11 cellular contexts compared by ENCODE assay signal in the genomic region with DNA sequence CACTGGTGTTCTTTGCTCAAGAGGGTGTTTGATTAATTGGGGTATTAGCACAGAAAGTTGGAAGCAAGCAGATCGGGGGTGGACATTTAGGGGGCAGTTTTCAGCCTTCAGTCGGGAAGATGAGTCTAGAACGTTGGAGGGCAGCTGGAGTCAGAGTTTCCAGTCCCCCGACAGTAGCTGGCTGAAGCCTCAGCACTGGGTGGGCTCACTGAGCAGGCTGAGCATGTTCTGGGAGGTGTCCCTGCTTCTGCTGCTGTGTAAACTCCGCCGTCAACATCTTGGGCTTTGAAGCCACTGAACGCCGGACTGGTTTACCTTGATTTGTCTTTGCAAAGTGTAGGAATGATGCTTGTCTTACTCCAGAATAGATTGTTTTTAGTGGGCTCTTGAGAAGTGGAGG. TPM values are rescaled to one million over a fixed set of nuclear protein-coding genes. Genes with fewer than 3 reads are reported as not detected.
DNase-seq lines count a peak whose midpoint lies in the region; ATAC-seq and TF ChIP-seq lines count a peak whose summit lies in the region.
"Had no signal": no experiment of that assay in that cellular context is flagged by ENCODE, and none has a peak within 500 bp of the region (broad histone marks: within the 10 kb centered on the region; RNA-seq: fewer than 3 reads in every experiment).

No MANE protein-coding gene starts in this region.

- TF ChIP-seq POLR2A in upper lobe of left lung (IDR thresholded peaks at IDR 0.05): no peak

- peak overlapping the region; percentile 33 to 85 (median 72) for H3K4me3 Mint-ChIP-seq in CD4-positive, CD25-positive, alpha-beta regulatory T cell
- H3K4me3 Mint-ChIP-seq in activated T-helper 17 cell treated with anti-CD3 and anti-CD28 coated beads, Interleukin-2, amount 50 U/mL, for 72 hours: peak overlapping the region; percentile 44
- peak overlapping the region; percentile 13 for H3K4me3 Mint-ChIP-seq in natural killer cell treated with Interleukin-12 subunit alpha and Interleukin-12 subunit beta and Interleukin-15 and Interleukin-18, amount 100 ng/mL, for 72 hours

- H3K36me3 ChIP-seq in CD4-positive, CD25-positive, alpha-beta regulatory T cell (ENCODE audit: control insufficient read depth, insufficient read depth, low read length): peaks cover 34% of the 10 kb centered on the region
- H3K36me3 ChIP-seq in effector memory CD4-positive, alpha-beta T cell (ENCODE audit: control insufficient read depth, insufficient read depth, low read length): peaks cover 15% of the 10 kb centered on the region
- H3K36me3 ChIP-seq in upper lobe of left lung: peaks cover 0 to 37% (median 18%) of the 10 kb centered on the region in 4 donors

- WGBS in upper lobe of left lung, 2 donors: 59 to 83% methylated on average over 7 to 8 of the region's 8 CpGs

- peaks cover 33% of the 10 kb centered on the region for H3K36me3 Mint-ChIP-seq in CD4-positive, CD25-positive, alpha-beta regulatory T cell
- peaks cover 87% of the 10 kb centered on the region for H3K36me3 Mint-ChIP-seq in activated T-helper 17 cell treated with anti-CD3 and anti-CD28 coated beads, Interleukin-2, amount 50 U/mL, for 72 hours (ENCODE audit: low read depth)
- peaks cover 30% of the 10 kb centered on the region for H3K36me3 Mint-ChIP-seq in natural killer cell treated with Interleukin-12 subunit alpha and Interleukin-12 subunit beta and Interleukin-15 and Interleukin-18, amount 100 ng/mL, for 72 hours

- H3K4me3 ChIP-seq in CD4-positive, CD25-positive, alpha-beta regulatory T cell (ENCODE audit: low read depth, low read length): peak overlapping the region; percentile 57
- H3K4me3 ChIP-seq in effector memory CD4-positive, alpha-beta T cell (ENCODE audit: insufficient read depth, low read depth, low read length, poor library complexity, severe bottlenecking): no peak overlapping the region
- H3K4me3 ChIP-seq in upper lobe of left lung: no peak overlapping the region
- H3K4me3 ChIP-seq: colonic mucosa, psoas muscle had no signal

- H3K9me3 Mint-ChIP-seq in CD4-positive, CD25-positive, alpha-beta regulatory T cell: no peaks in the 10 kb centered on the region
- H3K9me3 Mint-ChIP-seq in activated T-helper 17 cell treated with anti-CD3 and anti-CD28 coated beads, Interleukin-2, amount 50 U/mL, for 72 hours: no peaks in the 10 kb centered on the region
- no peaks in the 10 kb centered on the region for H3K9me3 Mint-ChIP-seq in natural killer cell treated with Interleukin-12 subunit alpha and Interleukin-12 subunit beta and Interleukin-15 and Interleukin-18, amount 100 ng/mL, for 72 hours

- H3K4me1 Mint-ChIP-seq in CD4-positive, CD25-positive, alpha-beta regulatory T cell: peaks cover 23 to 70% (median 52%) of the 10 kb centered on the region in 4 donors
- H3K4me1 Mint-ChIP-seq in activated T-helper 17 cell treated with anti-CD3 and anti-CD28 coated beads, Interleukin-2, amount 50 U/mL, for 72 hours: peaks cover 46% of the 10 kb centered on the region
- peaks cover 55 to 63% of the 10 kb centered on the region in 2 donors for H3K4me1 Mint-ChIP-seq in natural killer cell treated with Interleukin-12 subunit alpha and Interleukin-12 subunit beta and Interleukin-15 and Interleukin-18, amount 100 ng/mL, for 72 hours (ENCODE audit: low read depth in 2 of 2)

- peak overlapping the region; percentile 5 for H3K27ac ChIP-seq in CD4-positive, CD25-positive, alpha-beta regulatory T cell (ENCODE audit: insufficient read depth, low read length, poor library complexity, severe bottlenecking)
- H3K27ac ChIP-seq in effector memory CD4-positive, alpha-beta T cell (ENCODE audit: insufficient read depth, low read length, poor library complexity, severe bottlenecking): no peak overlapping the region
- no peak overlapping the region for H3K27ac ChIP-seq in upper lobe of left lung
- H3K27ac ChIP-seq: C4-2B, colonic mucosa, psoas muscle had no signal

- peak in 1 of 3 donors; percentile 6 for DNase-seq in CD4-positive, CD25-positive, alpha-beta regulatory T cell
- peak; percentile 46 for DNase-seq in ELF-1 (ENCODE audit: low read depth, low spot score)
- DNase-seq in natural killer cell treated with Interleukin-12 subunit alpha and Interleukin-12 subunit beta and Interleukin-15 and Interleukin-18, amount 100 ng/mL, for 72 hours (ENCODE audit: low spot score): no peak
- no peak for DNase-seq in effector memory CD4-positive, alpha-beta T cell
- no peak for DNase-seq in NCI-H1694 treated with DMSO at 0.1 percent for 48 hours (lab: John Stamatoyannopoulos, UW)
- DNase-seq in upper lobe of left lung: no peak
- DNase-seq: colonic mucosa, psoas muscle had no signal

- peak overlapping the region; percentile 79 to 99 (median 95) for H3K27ac Mint-ChIP-seq in CD4-positive, CD25-positive, alpha-beta regulatory T cell
- H3K27ac Mint-ChIP-seq in activated T-helper 17 cell treated with anti-CD3 and anti-CD28 coated beads, Interleukin-2, amount 50 U/mL, for 72 hours: peak overlapping the region; percentile 46
- peak overlapping the region; percentile 34 to 63 for H3K27ac Mint-ChIP-seq in natural killer cell treated with Interleukin-12 subunit alpha and Interleukin-12 subunit beta and Interleukin-15 and Interleukin-18, amount 100 ng/mL, for 72 hours

- H3K4me1 ChIP-seq in CD4-positive, CD25-positive, alpha-beta regulatory T cell (ENCODE audit: control insufficient read depth, insufficient read depth, low read length, poor library complexity, severe bottlenecking): peaks cover 35% of the 10 kb centered on the region
- peaks cover 15% of the 10 kb centered on the region for H3K4me1 ChIP-seq in effector memory CD4-positive, alpha-beta T cell (ENCODE audit: control insufficient read depth, insufficient read depth, low read length, poor library complexity, severe bottlenecking)
- peaks cover 26 to 39% (median 35%) of the 10 kb centered on the region in 4 donors for H3K4me1 ChIP-seq in upper lobe of left lung

- ATAC-seq in CD4-positive, CD25-positive, alpha-beta regulatory T cell (ENCODE audit: low read depth in 2 of 2): no peak
- ATAC-seq in activated T-helper 17 cell treated with anti-CD3 and anti-CD28 coated beads, Interleukin-2, amount 50 U/mL, for 72 hours (replicated peaks): no peak
- no peak for ATAC-seq in natural killer cell treated with Interleukin-12 subunit alpha and Interleukin-12 subunit beta and Interleukin-15 and Interleukin-18, amount 100 ng/mL, for 72 hours
- ATAC-seq in upper lobe of left lung (ENCODE audit: low FRiP score in 2 of 2) (no peak), GM18873 (IDR thresholded peaks at IDR 0.05; ENCODE audit: low FRiP score, unreplicated experiment) (no peak)

- H3K9me3 ChIP-seq in CD4-positive, CD25-positive, alpha-beta regulatory T cell (ENCODE audit: control insufficient read depth in 2 of 2, low read length in 2 of 2): no peaks in the 10 kb centered on the region
- H3K9me3 ChIP-seq in effector memory CD4-positive, alpha-beta T cell (ENCODE audit: control insufficient read depth, low read length): no peaks in the 10 kb centered on the region
- H3K9me3 ChIP-seq in upper lobe of left lung: no peaks in the 10 kb centered on the region
- H3K9me3 ChIP-seq: colonic mucosa, psoas muscle had no signal

- TF ChIP-seq EP300 in upper lobe of left lung (IDR thresholded peaks at IDR 0.05): no peak

- TF ChIP-seq CTCF in upper lobe of left lung (IDR thresholded peaks at IDR 0.05): no peak

- no peaks in the 10 kb centered on the region for H3K27me3 ChIP-seq in CD4-positive, CD25-positive, alpha-beta regulatory T cell (ENCODE audit: control insufficient read depth, insufficient read depth, low read length)
- no peaks in the 10 kb centered on the region for H3K27me3 ChIP-seq in effector memory CD4-positive, alpha-beta T cell (replicated peaks; ENCODE audit: control insufficient read depth, insufficient read depth, low read length, poor library complexity, severe bottlenecking)
- no peaks in the 10 kb centered on the region for H3K27me3 ChIP-seq in upper lobe of left lung
- H3K27me3 ChIP-seq: colonic mucosa had no signal

- H3K27me3 Mint-ChIP-seq in CD4-positive, CD25-positive, alpha-beta regulatory T cell: no peaks in the 10 kb centered on the region
- no peaks in the 10 kb centered on the region for H3K27me3 Mint-ChIP-seq in activated T-helper 17 cell treated with anti-CD3 and anti-CD28 coated beads, Interleukin-2, amount 50 U/mL, for 72 hours
- H3K27me3 Mint-ChIP-seq in natural killer cell treated with Interleukin-12 subunit alpha and Interleukin-12 subunit beta and Interleukin-15 and Interleukin-18, amount 100 ng/mL, for 72 hours: no peaks in the 10 kb centered on the region

RNA-seq across cellular contexts. Expression of a gene that starts 15.7 kb away (rescaled TPM):
- 0.81 TPM for total RNA-seq in CD4-positive, CD25-positive, alpha-beta regulatory T cell
- polyA plus RNA-seq in CD4-positive, CD25-positive, alpha-beta regulatory T cell: 1 to 10 TPM in 1 of 4 donors, under 1 TPM in 2, not detected in 1; 0.73 to 1.4 (median 0.88) TPM
- total RNA-seq in activated T-helper 17 cell treated with anti-CD3 and anti-CD28 coated beads, Interleukin-2, amount 50 U/mL, for 72 hours: 1 to 10 TPM in 1 of 2 donors, under 1 TPM in 1; 0.32 to 2.0 TPM
- 1 to 10 TPM in 1 of 2 donors, under 1 TPM in 1; 0.95 to 2.1 TPM for total RNA-seq in natural killer cell treated with Interleukin-12 subunit alpha and Interleukin-12 subunit beta and Interleukin-15 and Interleukin-18, amount 100 ng/mL, for 72 hours
- 1 to 10 TPM; 1.1 to 5.9 (median 2.2) TPM for total RNA-seq in upper lobe of left lung

RNA-seq across cellular contexts. Expression of a gene that starts 15.9 kb away (rescaled TPM):
- 101 TPM for total RNA-seq in CD4-positive, CD25-positive, alpha-beta regulatory T cell
- 100 to 1,000 TPM; 227 to 259 (median 243) TPM for polyA plus RNA-seq in CD4-positive, CD25-positive, alpha-beta regulatory T cell
- 100 to 1,000 TPM; 112 to 178 TPM for total RNA-seq in activated T-helper 17 cell treated with anti-CD3 and anti-CD28 coated beads, Interleukin-2, amount 50 U/mL, for 72 hours
- 100 to 1,000 TPM; 211 to 259 TPM for total RNA-seq in natural killer cell treated with Interleukin-12 subunit alpha and Interleukin-12 subunit beta and Interleukin-15 and Interleukin-18, amount 100 ng/mL, for 72 hours
- 100 to 1,000 TPM in 4 of 6 donors, 10 to 100 TPM in 2; 55.5 to 193 (median 143) TPM for total RNA-seq in upper lobe of left lung

Comparison
In these comparisons a context has a peak if more than half of its experiments do, and no peak if none do; other contexts are left out.
1. H3K4me3 Mint-ChIP-seq: peak in every context shown above with its lines; median percentile 72 in CD4-positive, CD25-positive, alpha-beta regulatory T cell; 44 in activated T-helper 17 cell treated with anti-CD3 and anti-CD28 coated beads, Interleukin-2, amount 50 U/mL, for 72 hours; 13 in natural killer cell treated with Interleukin-12 subunit alpha and Interleukin-12 subunit beta and Interleukin-15 and Interleukin-18, amount 100 ng/mL, for 72 hours.